9 cellular contexts compared by ENCODE assay signal in the genomic region with DNA sequence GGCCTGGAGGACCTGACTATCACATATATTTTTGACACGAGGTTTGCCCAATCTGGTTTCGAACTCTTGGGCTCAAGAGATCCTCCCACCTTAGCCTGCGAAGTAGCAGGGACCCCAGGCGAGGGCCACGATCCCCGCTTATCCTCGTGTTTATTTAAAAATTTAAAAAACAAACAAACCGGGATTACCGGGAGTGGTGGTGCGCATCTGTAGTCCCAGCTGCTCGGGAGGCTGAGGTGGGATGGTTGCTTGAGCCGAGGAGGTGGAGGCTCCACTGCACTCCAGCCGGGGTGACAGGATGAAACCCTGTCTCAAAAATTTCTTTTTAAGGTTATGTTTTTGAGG. TPM values are rescaled to one million over a fixed set of nuclear protein-coding genes. Genes with fewer than 3 reads are reported as not detected.
DNase-seq lines count a peak whose midpoint lies in the region; ATAC-seq, FAIRE-seq and TF ChIP-seq lines count a peak whose summit lies in the region.
"Had no signal": no experiment of that assay in that cellular context is flagged by ENCODE, and none has a peak within 500 bp of the region (broad histone marks: within the 10 kb centered on the region; RNA-seq: fewer than 3 reads in every experiment).

No MANE protein-coding gene starts in this region.

- H3K4me3 ChIP-seq in iPS-18c (ENCODE audit: insufficient read depth, low read depth, low read length): peak overlapping the region; percentile 99; the same call in 1 of the 2 replicates

- H3K27me3 Mint-ChIP-seq in activated T-helper 2 cell treated with anti-CD3 and anti-CD28 coated beads, Interferon-gamma antibody, Interleukin-2, Interleukin-4, amounts not matched to agents 10 μg/mL and 5 μg/mL and 100 μg/mL, durations not matched to agents 14 hours and 24 hours and 36 hours (ENCODE audit: low read depth): no peaks in the 10 kb centered on the region
- no peaks in the 10 kb centered on the region for H3K27me3 Mint-ChIP-seq in stimulated activated naive CD8-positive, alpha-beta T cell treated with anti-CD3 and anti-CD28 coated beads, Interleukin-15, amount 100 ng/mL, for 72 hours

- no peak for TF ChIP-seq CTCF in D721Med (IDR thresholded peaks at IDR 0.05; ENCODE audit: insufficient read depth, missing control alignments)

- DNase-seq in NCI-H1436 (lab: John Stamatoyannopoulos, UW) (peak; percentile 22), NCI-H1436 treated with DMSO at 0.1 percent for 48 hours (lab: John Stamatoyannopoulos, UW) (no peak), DMS79 treated with DMSO at 0.1 percent for 48 hours (lab: John Stamatoyannopoulos, UW) (no peak), SKM-1 (lab: John Stamatoyannopoulos, UW; ENCODE audit: unreplicated experiment) (no peak), D721Med (ENCODE audit: insufficient read length, low spot score) (no peak)
- no peak for DNase-seq in activated T-helper 2 cell treated with anti-CD3 and anti-CD28 coated beads, Interferon-gamma antibody, Interleukin-2, Interleukin-4, amounts not matched to agents 10 μg/mL and 5 μg/mL and 100 μg/mL, durations not matched to agents 14 hours and 24 hours and 36 hours (ENCODE audit: low spot score)
- DNase-seq in stimulated activated naive CD8-positive, alpha-beta T cell treated with anti-CD3 and anti-CD28 coated beads, Interleukin-15, amount 100 ng/mL, for 72 hours: no peak

- H3K9me3 Mint-ChIP-seq in activated T-helper 2 cell treated with anti-CD3 and anti-CD28 coated beads, Interferon-gamma antibody, Interleukin-2, Interleukin-4, amounts not matched to agents 10 μg/mL and 5 μg/mL and 100 μg/mL, durations not matched to agents 14 hours and 24 hours and 36 hours: no peaks in the 10 kb centered on the region
- no peaks in the 10 kb centered on the region for H3K9me3 Mint-ChIP-seq in stimulated activated naive CD8-positive, alpha-beta T cell treated with anti-CD3 and anti-CD28 coated beads, Interleukin-15, amount 100 ng/mL, for 72 hours

- peak overlapping the region; percentile 98 for H3K4me3 Mint-ChIP-seq in activated T-helper 2 cell treated with anti-CD3 and anti-CD28 coated beads, Interferon-gamma antibody, Interleukin-2, Interleukin-4, amounts not matched to agents 10 μg/mL and 5 μg/mL and 100 μg/mL, durations not matched to agents 14 hours and 24 hours and 36 hours (ENCODE audit: low read depth)
- H3K4me3 Mint-ChIP-seq in stimulated activated naive CD8-positive, alpha-beta T cell treated with anti-CD3 and anti-CD28 coated beads, Interleukin-15, amount 100 ng/mL, for 72 hours: peak overlapping the region; percentile 96 to 97

- H3K36me3 Mint-ChIP-seq in activated T-helper 2 cell treated with anti-CD3 and anti-CD28 coated beads, Interferon-gamma antibody, Interleukin-2, Interleukin-4, amounts not matched to agents 10 μg/mL and 5 μg/mL and 100 μg/mL, durations not matched to agents 14 hours and 24 hours and 36 hours (ENCODE audit: low read depth): peaks cover 16% of the 10 kb centered on the region

- H3K27ac Mint-ChIP-seq in activated T-helper 2 cell treated with anti-CD3 and anti-CD28 coated beads, Interferon-gamma antibody, Interleukin-2, Interleukin-4, amounts not matched to agents 10 μg/mL and 5 μg/mL and 100 μg/mL, durations not matched to agents 14 hours and 24 hours and 36 hours: peak overlapping the region; percentile 95
- H3K27ac Mint-ChIP-seq in stimulated activated naive CD8-positive, alpha-beta T cell treated with anti-CD3 and anti-CD28 coated beads, Interleukin-15, amount 100 ng/mL, for 72 hours: peak overlapping the region; percentile 99 to 100

- no peak for ATAC-seq in stimulated activated naive CD8-positive, alpha-beta T cell treated with anti-CD3 and anti-CD28 coated beads, Interleukin-15, amount 100 ng/mL, for 72 hours

- intact Hi-C loops in activated T-helper 2 cell treated with anti-CD3 and anti-CD28 coated beads, Interferon-gamma antibody, Interleukin-2, Interleukin-4, amounts not matched to agents 10 μg/mL and 5 μg/mL and 100 μg/mL, durations not matched to agents 14 hours and 24 hours and 36 hours (cut with micrococcal nuclease): no loop called here

- peaks cover 14% of the 10 kb centered on the region for H3K4me1 Mint-ChIP-seq in activated T-helper 2 cell treated with anti-CD3 and anti-CD28 coated beads, Interferon-gamma antibody, Interleukin-2, Interleukin-4, amounts not matched to agents 10 μg/mL and 5 μg/mL and 100 μg/mL, durations not matched to agents 14 hours and 24 hours and 36 hours (ENCODE audit: low read depth)
- H3K4me1 Mint-ChIP-seq in stimulated activated naive CD8-positive, alpha-beta T cell treated with anti-CD3 and anti-CD28 coated beads, Interleukin-15, amount 100 ng/mL, for 72 hours: peaks cover 20% of the 10 kb centered on the region

- no peak for FAIRE-seq in D721Med (lab: Jason Lieb, UNC)
- FAIRE-seq: islet of Langerhans had no signal

- H3K9me3 ChIP-seq in iPS-18c (ENCODE audit: control insufficient read depth, insufficient read depth, low read length): peaks cover 2% of the 10 kb centered on the region

RNA-seq across cellular contexts. Expression of a gene that starts 0.5 kb away (rescaled TPM):
- total RNA-seq in activated T-helper 2 cell treated with anti-CD3 and anti-CD28 coated beads, Interferon-gamma antibody, Interleukin-2, Interleukin-4, amounts not matched to agents 10 μg/mL and 5 μg/mL and 100 μg/mL, durations not matched to agents 14 hours and 24 hours and 36 hours: 97.8 and 102 TPM in 2 replicates

RNA-seq across cellular contexts. Expression of a gene that starts 40.3 kb away (rescaled TPM):
- total RNA-seq in activated T-helper 2 cell treated with anti-CD3 and anti-CD28 coated beads, Interferon-gamma antibody, Interleukin-2, Interleukin-4, amounts not matched to agents 10 μg/mL and 5 μg/mL and 100 μg/mL, durations not matched to agents 14 hours and 24 hours and 36 hours: 230 and 233 TPM in 2 replicates

RNA-seq across cellular contexts. Expression of a gene that starts 53.1 kb away (rescaled TPM):
- total RNA-seq in activated T-helper 2 cell treated with anti-CD3 and anti-CD28 coated beads, Interferon-gamma antibody, Interleukin-2, Interleukin-4, amounts not matched to agents 10 μg/mL and 5 μg/mL and 100 μg/mL, durations not matched to agents 14 hours and 24 hours and 36 hours: 0.18 TPM in 1 of 2 replicates, not detected in the other
